14 cellular contexts compared by ENCODE assay signal in the genomic region with DNA sequence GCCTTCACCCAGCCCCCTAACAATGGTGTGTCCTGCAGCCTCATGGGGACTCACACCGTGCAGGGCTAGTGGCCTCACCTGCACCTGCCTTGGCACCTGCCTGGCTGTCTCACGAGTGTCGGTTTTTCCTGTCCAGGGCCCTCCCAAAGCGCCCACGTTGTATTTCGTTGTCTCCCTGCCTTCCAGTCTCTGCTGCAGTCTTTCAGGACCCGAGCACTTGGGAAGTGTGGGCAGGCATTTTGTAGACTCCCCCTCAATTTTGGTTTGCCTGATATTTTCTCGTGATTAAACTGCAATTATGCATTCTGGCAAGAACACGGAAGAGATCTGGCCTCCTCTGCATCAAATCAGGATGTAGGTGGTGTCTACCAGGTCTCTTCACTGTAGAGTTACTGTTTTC.
"Had no signal": no experiment of that assay in that cellular context is flagged by ENCODE, and none has a peak within 500 bp of the region (broad histone marks: within the 10 kb centered on the region; RNA-seq: fewer than 3 reads in every experiment).

No MANE protein-coding gene starts in this region.

- H3K27me3 ChIP-seq: ovary, stomach had no signal

- H3K9me3 Mint-ChIP-seq: central memory CD8-positive, alpha-beta T cell had no signal

- H3K4me1 ChIP-seq: stomach had no signal

- H3K4me3 Mint-ChIP-seq: central memory CD8-positive, alpha-beta T cell had no signal

- H3K36me3 ChIP-seq: ovary had no signal

- H3K27me3 Mint-ChIP-seq: central memory CD8-positive, alpha-beta T cell had no signal

- H3K4me3 ChIP-seq: mucosa of descending colon, ovary, stomach, thoracic aorta had no signal

- ATAC-seq: activated CD4-positive, CD25-positive, alpha-beta regulatory T cell treated with anti-CD3 and anti-CD28 coated beads, Interleukin-2, amount 50 U/mL, for 24 hours; left lobe of liver; mucosa of descending colon; SK-N-SH treated with all-trans-retinoic acid at 6 μM for 48 hours had no signal

- DNase-seq: activated CD4-positive, alpha-beta T cell treated with anti-CD3 and anti-CD28 coated beads, Interleukin-2, amount 50 U/mL, for 48 hours; activated CD8-positive, alpha-beta memory T cell treated with anti-CD3 and anti-CD28 coated beads, Interleukin-2, amount 50 U/mL, for 48 hours; effector memory CD4-positive, alpha-beta T cell; islet precursor cell; mucosa of descending colon; ovary; stimulated activated CD4-positive, alpha-beta T cell treated with anti-CD3 and anti-CD28 coated beads, Interleukin-15, amount 100 ng/mL, for 24 hours; stimulated activated CD4-positive, alpha-beta T cell treated with anti-CD3 and anti-CD28 coated beads, Interleukin-4, amount 100 ng/mL, for 24 hours; stomach had no signal

- H3K9me3 ChIP-seq: mucosa of descending colon, ovary, stomach, thoracic aorta had no signal

- H3K27ac ChIP-seq: ovary, stomach, thoracic aorta had no signal
